Comparison of ENCODE assay signal across 8 cellular contexts in the genomic region with DNA sequence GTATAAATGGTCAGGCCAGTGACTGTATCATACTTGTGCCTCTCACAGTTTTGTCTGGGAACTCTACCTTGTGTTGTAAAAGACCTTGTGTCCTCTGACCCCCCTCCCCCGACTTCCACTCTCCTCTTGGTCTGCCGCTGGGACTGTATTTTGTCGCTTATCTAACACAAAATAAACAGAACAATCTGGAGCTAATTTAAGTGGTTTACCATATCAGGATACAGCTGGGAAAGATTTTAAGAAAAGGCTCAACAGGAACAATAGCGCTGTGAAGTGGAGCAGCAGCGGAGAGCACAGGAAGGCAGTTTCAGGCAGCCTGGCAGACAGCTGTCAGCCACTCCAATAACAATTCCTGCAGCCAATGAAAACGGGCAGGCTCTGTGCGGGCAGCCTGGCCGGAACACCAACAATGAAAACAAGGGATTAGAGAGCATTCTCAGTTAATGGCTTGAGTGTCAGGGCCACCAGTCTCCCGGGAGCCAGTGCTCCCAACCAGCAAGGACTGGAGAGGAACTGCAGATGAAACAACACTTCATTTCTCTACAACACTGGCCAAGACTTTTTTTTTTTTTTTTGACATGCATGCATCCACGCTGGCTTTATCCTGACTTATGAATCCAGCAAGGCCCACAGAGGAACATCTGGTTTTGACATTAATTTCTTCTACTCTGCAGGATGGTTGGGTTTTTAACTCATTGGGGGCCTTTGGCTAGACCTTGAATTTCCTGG.
A peak's percentile ranks its signal among the peaks of the same experiment; 100 is the strongest.
DNase-seq lines count a peak whose midpoint lies in the region; ATAC-seq and TF ChIP-seq lines count a peak whose summit lies in the region.

No MANE protein-coding gene starts in this region.

- TF ChIP-seq CTCF in activated CD8-positive, alpha-beta T cell treated with anti-CD3 and anti-CD28 coated beads for 36 hours (IDR thresholded peaks at IDR 0.05) = no peak

- H3K4me2 ChIP-seq in GM23248 (ENCODE audit: unreplicated experiment) = peak overlapping the region; percentile 90

- no peaks in the 10 kb centered on the region for H3K27me3 Mint-ChIP-seq in naive B cell
- no peaks in the 10 kb centered on the region for H3K27me3 Mint-ChIP-seq in activated CD8-positive, alpha-beta T cell treated with anti-CD3 and anti-CD28 coated beads for 36 hours

- H3K27ac ChIP-seq in GM23248 = peak overlapping the region; percentile 82

- no peaks in the 10 kb centered on the region for H3K9me2 ChIP-seq in GM23248 (ENCODE audit: insufficient read depth)

- H3K27me3 ChIP-seq in GM23248 (replicated peaks; ENCODE audit: insufficient read depth) = no peaks in the 10 kb centered on the region

- peaks cover 37 to 60% (median 50%) of the 10 kb centered on the region in 3 donors for H3K4me1 Mint-ChIP-seq in naive B cell
- peaks cover 8% of the 10 kb centered on the region for H3K4me1 Mint-ChIP-seq in activated CD8-positive, alpha-beta T cell treated with anti-CD3 and anti-CD28 coated beads for 36 hours (ENCODE audit: low read depth)

- H3K36me3 ChIP-seq in GM23248 (ENCODE audit: low read depth) = no peaks in the 10 kb centered on the region

- H3K9me3 Mint-ChIP-seq in naive B cell = no peaks in the 10 kb centered on the region
- no peaks in the 10 kb centered on the region for H3K9me3 Mint-ChIP-seq in activated CD8-positive, alpha-beta T cell treated with anti-CD3 and anti-CD28 coated beads for 36 hours

- peak overlapping the region; percentile 50 for H3K9ac ChIP-seq in GM23248

- CTCF ChIA-PET in activated CD8-positive, alpha-beta T cell treated with anti-CD3 and anti-CD28 coated beads for 36 hours (lab: Charles Lee) = interaction anchor here (1.2 kb wide), 1 partner anchor 116 kb away, joined by 3 read pairs; no protein-coding TSS in a partner anchor

- no peaks in the 10 kb centered on the region for H4K20me1 ChIP-seq in GM23248 (ENCODE audit: insufficient read depth)

- POLR2A ChIA-PET in activated CD8-positive, alpha-beta T cell treated with anti-CD3 and anti-CD28 coated beads for 36 hours (lab: Charles Lee) = interaction anchor here (0.8 kb wide), 1 partner anchor 1584 kb away, joined by 3 read pairs; no protein-coding TSS in a partner anchor

- peaks cover 27% of the 10 kb centered on the region for H3K4me1 ChIP-seq in GM23248 (ENCODE audit: insufficient read depth)

- 2 to 5% methylated on average over 10 of the region's 10 CpGs for WGBS in GM23248 (ENCODE audit: low coverage in 1 of 2, low lambda C conversion rate in 2 of 2, missing lambda C conversion rate in 2 of 2), 2 experiments

- H3K36me3 Mint-ChIP-seq in naive B cell = peaks cover 7 to 9% of the 10 kb centered on the region in 2 donors
- H3K36me3 Mint-ChIP-seq in activated CD8-positive, alpha-beta T cell treated with anti-CD3 and anti-CD28 coated beads for 36 hours (ENCODE audit: low read depth) = peaks cover 4% of the 10 kb centered on the region

- intact Hi-C loops in activated CD8-positive, alpha-beta T cell treated with anti-CD3 and anti-CD28 coated beads for 36 hours (cut with micrococcal nuclease) = no loop called here

- H3K9me3 ChIP-seq in GM23248 (ENCODE audit: low read depth) = no peaks in the 10 kb centered on the region

- peak overlapping the region; percentile 16 to 85 (median 66) for H3K4me3 Mint-ChIP-seq in naive B cell
- H3K4me3 Mint-ChIP-seq in activated CD8-positive, alpha-beta T cell treated with anti-CD3 and anti-CD28 coated beads for 36 hours = no peak overlapping the region

- peaks cover 40% of the 10 kb centered on the region for H3F3A ChIP-seq in GM23248 (ENCODE audit: insufficient read depth)

- no peak for ATAC-seq in naive B cell (ENCODE audit: low read depth in 2 of 2)
- ATAC-seq in HG03135 (IDR thresholded peaks at IDR 0.05; ENCODE audit: unreplicated experiment) = no peak
- no peak for ATAC-seq in activated CD8-positive, alpha-beta T cell treated with anti-CD3 and anti-CD28 coated beads for 36 hours

- H3K4me3 ChIP-seq in GM23248 = peak overlapping the region; percentile 68

- H2AFZ ChIP-seq in GM23248 = peak overlapping the region; percentile 64

- in situ Hi-C loops in GM23248 (cut with MboI) = no loop called here

- DNase-seq in GM23248 = peak; percentile 55
- peak; percentile 65 for DNase-seq in NCI-H69 (lab: John Stamatoyannopoulos, UW)
- DNase-seq in epidermal melanocyte (ENCODE audit: insufficient read length, low spot score) = peak; percentile 34
- DNase-seq in naive B cell = no peak
- DNase-seq in NAMALWA (ENCODE audit: low spot score) = no peak
- no peak for DNase-seq in activated CD8-positive, alpha-beta T cell treated with anti-CD3 and anti-CD28 coated beads for 36 hours
- DNase-seq in SIG-M5 (lab: John Stamatoyannopoulos, UW) = no peak

- peak overlapping the region in 5 of 6 donors; percentile 24 to 78 (median 54) for H3K27ac Mint-ChIP-seq in naive B cell
- no peak overlapping the region for H3K27ac Mint-ChIP-seq in activated CD8-positive, alpha-beta T cell treated with anti-CD3 and anti-CD28 coated beads for 36 hours

- H3K79me2 ChIP-seq in GM23248 (ENCODE audit: insufficient read depth) = no peaks in the 10 kb centered on the region

Comparison
In these comparisons a context has a peak if more than half of its experiments do, and no peak if none do; other contexts are left out.
1. DNase-seq: peak in GM23248 (single experiment), NCI-H69 (single experiment) and epidermal melanocyte (single experiment); none in naive B cell (single experiment), NAMALWA (single experiment), activated CD8-positive, alpha-beta T cell treated with anti-CD3 and anti-CD28 coated beads for 36 hours (single experiment) and SIG-M5 (single experiment).